In the genomic region with DNA sequence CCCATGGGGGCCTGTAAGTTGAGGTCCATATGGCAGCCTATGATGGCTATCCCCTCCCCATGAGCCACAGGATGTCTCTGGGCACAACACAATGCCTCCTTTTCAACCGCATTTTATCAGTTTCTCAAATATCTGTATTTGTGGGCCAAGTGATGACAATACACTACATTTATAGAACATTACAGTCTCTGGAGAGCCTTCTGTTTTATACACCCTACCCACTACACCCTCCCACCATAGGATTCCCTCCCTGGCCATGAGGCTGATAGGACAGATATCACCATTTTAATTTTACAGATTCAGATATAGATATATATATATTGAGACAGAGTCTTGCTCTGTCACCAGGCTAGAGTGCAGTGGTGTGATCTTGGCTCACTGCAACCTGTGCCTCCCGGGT, we compare ENCODE assay signal across 26 cellular contexts.
"Had no signal": no experiment of that assay in that cellular context is flagged by ENCODE, and none has a peak within 500 bp of the region (broad histone marks: within the 10 kb centered on the region; RNA-seq: fewer than 3 reads in every experiment).

No MANE protein-coding gene starts in this region.

- H3K4me1 Mint-ChIP-seq: stimulated activated effector memory CD8-positive, alpha-beta T cell treated with anti-CD3 and anti-CD28 coated beads, Interleukin-12 subunit alpha, Interleukin-12 subunit beta, amount 100 ng/mL, for 72 hours had no signal

- DNase-seq: head of caudate nucleus; hippocampal formation; kidney; left colon; left lung; mesendoderm; naive thymus-derived CD4-positive, alpha-beta T cell; ovary; retina; right cardiac atrium; spleen; stimulated activated CD4-positive, alpha-beta T cell treated with anti-CD3 and anti-CD28 coated beads, Interleukin-4, amount 100 ng/mL, for 24 hours; stimulated activated naive CD4-positive, alpha-beta T cell; tibial artery; uterus had no signal

- H3K4me1 ChIP-seq: spleen, tibial artery, uterus had no signal

- H3K4me3 ChIP-seq: left lung, lung, ovary, skin epidermis, spleen, suprapubic skin, thoracic aorta, tibial artery, uterus had no signal

- H3K27me3 ChIP-seq: left lung, ovary, spleen, suprapubic skin, tibial artery, uterus had no signal

- ATAC-seq: left colon; left lung; naive thymus-derived CD4-positive, alpha-beta T cell; right cardiac atrium; sciatic nerve; stimulated activated effector memory CD8-positive, alpha-beta T cell treated with anti-CD3 and anti-CD28 coated beads, Interleukin-12 subunit alpha, Interleukin-12 subunit beta, amount 100 ng/mL, for 72 hours had no signal

- FAIRE-seq: islet of Langerhans, kidney had no signal

- H3K36me3 Mint-ChIP-seq: mesothelial cell of epicardium; naive thymus-derived CD4-positive, alpha-beta T cell; stimulated activated effector memory CD8-positive, alpha-beta T cell treated with anti-CD3 and anti-CD28 coated beads, Interleukin-12 subunit alpha, Interleukin-12 subunit beta, amount 100 ng/mL, for 72 hours; type B pancreatic cell had no signal

- H3K36me3 ChIP-seq: left lung, ovary, spleen, suprapubic skin, thoracic aorta, tibial artery, uterus had no signal

- H3K9me3 ChIP-seq: ovary, suprapubic skin, thoracic aorta, tibial artery, uterus had no signal

- H3K27ac Mint-ChIP-seq: mesothelial cell of epicardium; progenitor cell of endocrine pancreas; stimulated activated effector memory CD8-positive, alpha-beta T cell treated with anti-CD3 and anti-CD28 coated beads, Interleukin-12 subunit alpha, Interleukin-12 subunit beta, amount 100 ng/mL, for 72 hours; stimulated activated naive CD8-positive, alpha-beta T cell treated with anti-CD3 and anti-CD28 coated beads, Interleukin-15, Interleukin-2, amounts not matched to agents 100 ng/mL and 50 ng/mL, for 24 hours; type B pancreatic cell had no signal

- H3K27ac ChIP-seq: left lung, ovary, skin epidermis, spleen, suprapubic skin, thoracic aorta, tibial artery, uterus had no signal

- H3K9me3 Mint-ChIP-seq: stimulated activated effector memory CD8-positive, alpha-beta T cell treated with anti-CD3 and anti-CD28 coated beads, Interleukin-12 subunit alpha, Interleukin-12 subunit beta, amount 100 ng/mL, for 72 hours; stimulated activated naive CD8-positive, alpha-beta T cell treated with anti-CD3 and anti-CD28 coated beads, Interleukin-15, Interleukin-2, amounts not matched to agents 100 ng/mL and 50 ng/mL, for 24 hours; type B pancreatic cell had no signal

- H3K27me3 Mint-ChIP-seq: progenitor cell of endocrine pancreas, type B pancreatic cell had no signal

- H3K4me3 Mint-ChIP-seq: mesothelial cell of epicardium; stimulated activated effector memory CD8-positive, alpha-beta T cell treated with anti-CD3 and anti-CD28 coated beads, Interleukin-12 subunit alpha, Interleukin-12 subunit beta, amount 100 ng/mL, for 72 hours; stimulated activated naive CD8-positive, alpha-beta T cell treated with anti-CD3 and anti-CD28 coated beads, Interleukin-15, Interleukin-2, amounts not matched to agents 100 ng/mL and 50 ng/mL, for 24 hours; type B pancreatic cell had no signal
